In genomic region chr17:41771389-41772206, GRCh38 we compare ENCODE assay signal across 7 cellular contexts. TPM values are rescaled to one million over a fixed set of nuclear protein-coding genes. Genes with fewer than 3 reads are reported as not detected.
DNase-seq lines count a peak whose midpoint lies in the region; ATAC-seq and TF ChIP-seq lines count a peak whose summit lies in the region.
"Had no signal": no experiment of that assay in that cellular context is flagged by ENCODE, and none has a peak within 500 bp of the region (broad histone marks: within the 10 kb centered on the region; RNA-seq: fewer than 3 reads in every experiment).

No MANE protein-coding gene starts in this region.

- WGBS in right lobe of liver (ENCODE audit: insufficient coverage, low coverage, low lambda C conversion rate, missing lambda C conversion rate) = 40% methylated on average over 2 of the region's 17 CpGs

- H3K9me3 ChIP-seq in right lobe of liver = no peaks in the 10 kb centered on the region
- H3K9me3 ChIP-seq: SJSA1, spleen had no signal

- peak overlapping the region; percentile 50 to 67 (median 51) for H3K27ac Mint-ChIP-seq in IgD-negative memory B cell

- peak overlapping the region; percentile 75 to 87 (median 82) for H3K4me3 Mint-ChIP-seq in IgD-negative memory B cell

- H3K27me3 Mint-ChIP-seq in IgD-negative memory B cell = peaks cover 2% of the 10 kb centered on the region

- H3K4me1 ChIP-seq in right lobe of liver = peaks cover 0 to 50% (median 20%) of the 10 kb centered on the region in 4 donors

- peak overlapping the region in 2 of 3 donors; percentile 49 to 55 for H3K4me3 ChIP-seq in right lobe of liver
- H3K4me3 ChIP-seq: SJSA1 had no signal

- ATAC-seq in right lobe of liver = no peak

- peak overlapping the region; percentile 70 to 97 (median 96) for H3K27ac ChIP-seq in right lobe of liver
- H3K27ac ChIP-seq: SJSA1 had no signal

- H3K27me3 ChIP-seq in right lobe of liver = no peaks in the 10 kb centered on the region
- H3K27me3 ChIP-seq: SJSA1, spleen had no signal

- H3K9me3 Mint-ChIP-seq in IgD-negative memory B cell = no peaks in the 10 kb centered on the region

- peaks cover 5 to 14% (median 5%) of the 10 kb centered on the region in 3 donors for H3K4me1 Mint-ChIP-seq in IgD-negative memory B cell

- H3K36me3 Mint-ChIP-seq in IgD-negative memory B cell = peaks cover 9% of the 10 kb centered on the region

- intact Hi-C loops in right lobe of liver (cut with DNase I) = no loop called here

- no peak for TF ChIP-seq POLR2A in right lobe of liver (IDR thresholded peaks at IDR 0.05)

- DNase-seq in right lobe of liver (no peak), NCI-H2029 treated with DMSO at 0.1 percent for 48 hours (lab: John Stamatoyannopoulos, UW) (no peak)
- DNase-seq in stimulated activated naive CD4-positive, alpha-beta T cell (lab: John Stamatoyannopoulos, UW) = no peak
- DNase-seq: spleen had no signal

- TF ChIP-seq CTCF in right lobe of liver (IDR thresholded peaks at IDR 0.05) = no peak

- peaks cover 0 to 48% (median 22%) of the 10 kb centered on the region in 4 donors for H3K36me3 ChIP-seq in right lobe of liver
- H3K36me3 ChIP-seq: SJSA1 had no signal

RNA-seq across cellular contexts. Expression of gene JUP, which starts 14.9 kb away (rescaled TPM):
- polyA plus RNA-seq in IgD-negative memory B cell = 72.0 TPM
- total RNA-seq in right lobe of liver = 10 to 100 TPM; 54.3 to 74.8 (median 65.7) TPM

RNA-seq across cellular contexts. Expression of gene HAP1, which starts 37.2 kb away (rescaled TPM):
- not detected for polyA plus RNA-seq in IgD-negative memory B cell
- under 1 TPM in 3 of 6 experiments, not detected in 3; 0.07 to 0.10 (median 0.07) TPM for total RNA-seq in right lobe of liver
- total RNA-seq: SJSA1 had no signal

RNA-seq across cellular contexts. Expression of gene P3H4, which starts 40.2 kb away (rescaled TPM):
- 1.5 TPM for polyA plus RNA-seq in IgD-negative memory B cell
- total RNA-seq in right lobe of liver = 1 to 10 TPM; 1.8 to 3.8 (median 2.8) TPM

RNA-seq across cellular contexts. Expression of gene FKBP10, which starts 41.2 kb away (rescaled TPM):
- not detected for polyA plus RNA-seq in IgD-negative memory B cell
- 1 to 10 TPM; 2.4 to 5.1 (median 4.0) TPM for total RNA-seq in right lobe of liver

RNA-seq across cellular contexts. Expression of gene GAST, which starts 59.5 kb away (rescaled TPM):
- not detected for polyA plus RNA-seq in IgD-negative memory B cell
- total RNA-seq in right lobe of liver = not detected
- total RNA-seq: SJSA1, spleen, ureter had no signal
- polyA plus RNA-seq: spleen had no signal
